ENCODE assay signal across 31 cellular contexts in genomic region chr7:79377097-79377496, GRCh38.
DNase-seq lines count a peak whose midpoint lies in the region; ATAC-seq, FAIRE-seq and TF ChIP-seq lines count a peak whose summit lies in the region.
"Had no signal": no experiment of that assay in that cellular context is flagged by ENCODE, and none has a peak within 500 bp of the region (broad histone marks: within the 10 kb centered on the region; RNA-seq: fewer than 3 reads in every experiment).

No MANE protein-coding gene starts in this region.

- FAIRE-seq in islet of Langerhans (lab: Jason Lieb, UNC): peak; percentile 5
- FAIRE-seq: bronchial epithelial cell, GM18507, urothelium cell line had no signal

- no peak overlapping the region for H3K9ac ChIP-seq in IMR-90 (ENCODE audit: low read depth, low read length)
- no peak overlapping the region for H3K9ac ChIP-seq in smooth muscle cell (ENCODE audit: low read depth)
- H3K9ac ChIP-seq: BLaER1 had no signal

- TF ChIP-seq RAD21 in IMR-90 (IDR thresholded peaks at IDR 0.05; ENCODE audit: low read length): no peak

- TF ChIP-seq CTCF in IMR-90 (conservative IDR thresholded peaks at IDR 0.05; ENCODE audit: low read depth, low read length) (no peak), choroid plexus epithelial cell (conservative IDR thresholded peaks at IDR 0.05; ENCODE audit: low read depth, low read length) (no peak), smooth muscle cell (IDR thresholded peaks at IDR 0.05; ENCODE audit: borderline replicate concordance, insufficient read depth, poor library complexity, severe bottlenecking) (no peak)

- H3K27me3 ChIP-seq in IMR-90 (ENCODE audit: control insufficient read depth, insufficient read depth, low read length) (no peaks in the 10 kb centered on the region), smooth muscle cell (ENCODE audit: low read depth) (no peaks in the 10 kb centered on the region)
- H3K27me3 ChIP-seq: BLaER1 had no signal

- H2BK5ac ChIP-seq in IMR-90 (ENCODE audit: low read depth, low read length, poor library complexity, severe bottlenecking): peak overlapping the region; percentile 4

- H2AK9ac ChIP-seq in IMR-90 (replicated peaks; ENCODE audit: low read depth, low read length, poor library complexity): no peak overlapping the region

- no peaks in the 10 kb centered on the region for H3K79me2 ChIP-seq in smooth muscle cell (ENCODE audit: low read depth)

- no peak overlapping the region for H2AK5ac ChIP-seq in IMR-90 (ENCODE audit: low read depth, low read length)

- CTCF ChIA-PET in IMR-90 (lab: Yijun Ruan, JAX): interaction anchor here (0.7 to 1.2 kb wide), 2 partner anchors 17 to 341 kb away, joined by 3 read pairs; no protein-coding TSS in a partner anchor

- BruUV-seq in IMR-90 (replicated peaks; lab: Mats Ljungman, UMichigan): no TSS peak

- no peaks in the 10 kb centered on the region for H3F3A ChIP-seq in smooth muscle cell (ENCODE audit: low read depth)

- no peaks in the 10 kb centered on the region for H3K9me3 ChIP-seq in IMR-90 (ENCODE audit: control insufficient read depth, insufficient read depth, low read length)
- H3K9me3 ChIP-seq in smooth muscle cell (replicated peaks; ENCODE audit: low read depth): no peaks in the 10 kb centered on the region
- H3K9me3 ChIP-seq: BLaER1 had no signal

- whole genome bisulfite sequencing in IMR-90 (ENCODE audit: extremely low coverage in 2 of 2, insufficient read length in 1 of 2), 2 experiments: no CpG with 5 or more reads among the region's 4 CpGs
- 68% methylated on average over 4 of the region's 4 CpGs for WGBS in smooth muscle cell (ENCODE audit: low lambda C conversion rate)

- H3K4me3 ChIP-seq in IMR-90 (ENCODE audit: insufficient read depth, low read depth, low read length) (no peak overlapping the region), choroid plexus epithelial cell (ENCODE audit: low read depth, low read length) (no peak overlapping the region), smooth muscle cell (no peak overlapping the region)
- H3K4me3 ChIP-seq: BLaER1, coronary artery, SK-N-MC, skin epidermis had no signal

- H3K79me1 ChIP-seq in IMR-90 (ENCODE audit: low read depth in 1 of 2, low read length in 2 of 2): peaks cover 5 to 12% of the 10 kb centered on the region in 2 experiments; a peak in 3 of 4 replicates

- H4K5ac ChIP-seq in IMR-90 (ENCODE audit: low read depth, low read length): no peak overlapping the region

- H3K56ac ChIP-seq in IMR-90 (ENCODE audit: extremely low read depth, insufficient read depth, low read length): no peak overlapping the region

- H4K8ac ChIP-seq in IMR-90 (ENCODE audit: low read depth in 2 of 2, low read length in 2 of 2): no peak overlapping the region

- peaks cover 2% of the 10 kb centered on the region; the same call in 1 of the 2 replicates for H3K4me1 ChIP-seq in IMR-90 (ENCODE audit: control insufficient read depth, insufficient read depth, low read length)
- H3K4me1 ChIP-seq in smooth muscle cell (ENCODE audit: low read depth): no peaks in the 10 kb centered on the region
- H3K4me1 ChIP-seq: BLaER1 had no signal

- in situ Hi-C loops in IMR-90 (cut with MboI; ENCODE audit: low sequenced_read_pairs): no loop called here

- H3K36me3 ChIP-seq in IMR-90 (ENCODE audit: control insufficient read depth, insufficient read depth, low read length) (no peaks in the 10 kb centered on the region), smooth muscle cell (ENCODE audit: low read depth) (no peaks in the 10 kb centered on the region)
- H3K36me3 ChIP-seq: BLaER1 had no signal

- POLR2A ChIA-PET in IMR-90 (lab: Charles Lee; ENCODE audit: unreplicated experiment): no interaction called here

- no peak overlapping the region; the same call in 1 of the 2 replicates for H3K18ac ChIP-seq in IMR-90 (ENCODE audit: low read depth, low read length)

- H4K91ac ChIP-seq in IMR-90 (ENCODE audit: insufficient read depth, low read depth, low read length): no peak overlapping the region

- H4K20me1 ChIP-seq in IMR-90 (ENCODE audit: insufficient read depth, low read length) (no peaks in the 10 kb centered on the region; the same call in 1 of the 2 replicates), smooth muscle cell (ENCODE audit: low read depth) (no peaks in the 10 kb centered on the region)
- H4K20me1 ChIP-seq: BLaER1 had no signal

- no peak overlapping the region for H3K4ac ChIP-seq in IMR-90 (ENCODE audit: low read depth, low read length)

- H3K27ac ChIP-seq in IMR-90 (ENCODE audit: insufficient read depth, low read length) (no peak overlapping the region), smooth muscle cell (ENCODE audit: low read depth) (no peak overlapping the region)
- H3K27ac ChIP-seq: BLaER1, coronary artery, SK-N-MC, skin epidermis had no signal

- no peak overlapping the region for H2BK15ac ChIP-seq in IMR-90 (ENCODE audit: low read depth, low read length)

- H2AFZ ChIP-seq in IMR-90 (replicated peaks; ENCODE audit: low read length, poor library complexity) (no peak overlapping the region), smooth muscle cell (ENCODE audit: low read depth) (no peak overlapping the region)

- no peak overlapping the region for H2BK20ac ChIP-seq in IMR-90 (ENCODE audit: low read depth, low read length)

- H3K9me1 ChIP-seq in IMR-90 (ENCODE audit: insufficient read depth, low read length): no peaks in the 10 kb centered on the region; the same call in 1 of the 2 replicates

- H3K23ac ChIP-seq in IMR-90 (ENCODE audit: low read depth, low read length): no peak overlapping the region

- peak; percentile 49; the same call in 1 of the 2 replicates for ATAC-seq in IMR-90 (ENCODE audit: low read depth)
- no peak for ATAC-seq in left colon
- no peak for ATAC-seq in HG03354 (IDR thresholded peaks at IDR 0.05; ENCODE audit: poor library complexity, severe bottlenecking, unreplicated experiment)
- ATAC-seq: left ventricle myocardium superior, PC-3, WTC11 had no signal

- no peak for TF ChIP-seq POLR2A in IMR-90 (IDR thresholded peaks at IDR 0.05; ENCODE audit: low read depth, low read length)

- peak overlapping the region; percentile 61; the same call in 1 of the 2 replicates for H3K4me2 ChIP-seq in IMR-90 (ENCODE audit: low read depth, low read length)
- peak overlapping the region; percentile 54 for H3K4me2 ChIP-seq in smooth muscle cell
- H3K4me2 ChIP-seq: BLaER1 had no signal

- peak; percentile 50 for DNase-seq in IMR-90
- peak; percentile 83 for DNase-seq in choroid plexus epithelial cell (ENCODE audit: low read depth)
- no peak for DNase-seq in smooth muscle cell (lab: John Stamatoyannopoulos, UW; ENCODE audit: unreplicated experiment)
- no peak for DNase-seq in left colon
- DNase-seq in NCI-H524 (lab: John Stamatoyannopoulos, UW): no peak
- DNase-seq: ACHN; activated CD4-positive, alpha-beta T cell treated with anti-CD3 and anti-CD28 coated beads, Interleukin-2, amount 10 ng/mL, durations not matched to agents 24 days and 14 days; activated CD8-positive, alpha-beta memory T cell treated with anti-CD3 and anti-CD28 coated beads for 24 hours; activated naive CD4-positive, alpha-beta T cell treated with anti-CD3 and anti-CD28 coated beads, Interleukin-2, amount 50 U/mL, for 16 hours; activated T-cell treated with anti-CD3 and anti-CD28 coated beads for 4 hours; amygdala; effector memory CD4-positive, alpha-beta T cell; hypothalamus; left ventricle myocardium superior; naive B cell; NCI-H1105; NCI-H187 treated with DMSO at 0.1 percent for 48 hours; NCI-H526; NK-92 treated with Interleukin-12 subunit alpha and Interleukin-12 subunit beta, amount 100 ng/mL, for 24 hours; nucleus accumbens; PC-3 had no signal

- intact Hi-C loops in IMR-90 (cut with micrococcal nuclease): no loop called here
- intact Hi-C loops in left colon (cut with DNase I, micrococcal nuclease): no loop called here

- no peak overlapping the region for H2BK120ac ChIP-seq in IMR-90 (ENCODE audit: low read depth, low read length)

- no peak overlapping the region for H3K14ac ChIP-seq in IMR-90 (replicated peaks; ENCODE audit: low read depth, low read length)

- dilution Hi-C loops in IMR-90 (cut with HindIII; ENCODE audit: low sequenced_read_pairs, unreplicated experiment): no loop called here

TF ChIP-seq in IMR-90, 13 proteins besides CTCF, POLR2A, EP300 and RAD21:
- TF ChIP-seq NFE2L2 (IDR thresholded peaks at IDR 0.05; ENCODE audit: low read depth, low read length): peak; percentile 72
- TF ChIP-seq, protein P1, sequence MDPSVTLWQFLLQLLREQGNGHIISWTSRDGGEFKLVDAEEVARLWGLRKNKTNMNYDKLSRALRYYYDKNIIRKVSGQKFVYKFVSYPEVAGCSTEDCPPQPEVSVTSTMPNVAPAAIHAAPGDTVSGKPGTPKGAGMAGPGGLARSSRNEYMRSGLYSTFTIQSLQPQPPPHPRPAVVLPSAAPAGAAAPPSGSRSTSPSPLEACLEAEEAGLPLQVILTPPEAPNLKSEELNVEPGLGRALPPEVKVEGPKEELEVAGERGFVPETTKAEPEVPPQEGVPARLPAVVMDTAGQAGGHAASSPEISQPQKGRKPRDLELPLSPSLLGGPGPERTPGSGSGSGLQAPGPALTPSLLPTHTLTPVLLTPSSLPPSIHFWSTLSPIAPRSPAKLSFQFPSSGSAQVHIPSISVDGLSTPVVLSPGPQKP (IDR thresholded peaks at IDR 0.05; ENCODE audit: borderline replicate concordance, low read depth, low read length): no peak
- TF ChIP-seq FOS (IDR thresholded peaks at IDR 0.05; ENCODE audit: low read depth, low read length): no peak
- TF ChIP-seq MAFK (IDR thresholded peaks at IDR 0.05; ENCODE audit: low read depth, low read length): peak; percentile 40

Comparison
In these comparisons a context has a peak if more than half of its experiments do, and no peak if none do; other contexts are left out.
1. DNase-seq: peak in IMR-90 (single experiment) and choroid plexus epithelial cell (single experiment); none in smooth muscle cell (single experiment), left colon (0 of 2) and NCI-H524 (0 of 2).